ENCODE assay signal across 8 cellular contexts in the genomic region with DNA sequence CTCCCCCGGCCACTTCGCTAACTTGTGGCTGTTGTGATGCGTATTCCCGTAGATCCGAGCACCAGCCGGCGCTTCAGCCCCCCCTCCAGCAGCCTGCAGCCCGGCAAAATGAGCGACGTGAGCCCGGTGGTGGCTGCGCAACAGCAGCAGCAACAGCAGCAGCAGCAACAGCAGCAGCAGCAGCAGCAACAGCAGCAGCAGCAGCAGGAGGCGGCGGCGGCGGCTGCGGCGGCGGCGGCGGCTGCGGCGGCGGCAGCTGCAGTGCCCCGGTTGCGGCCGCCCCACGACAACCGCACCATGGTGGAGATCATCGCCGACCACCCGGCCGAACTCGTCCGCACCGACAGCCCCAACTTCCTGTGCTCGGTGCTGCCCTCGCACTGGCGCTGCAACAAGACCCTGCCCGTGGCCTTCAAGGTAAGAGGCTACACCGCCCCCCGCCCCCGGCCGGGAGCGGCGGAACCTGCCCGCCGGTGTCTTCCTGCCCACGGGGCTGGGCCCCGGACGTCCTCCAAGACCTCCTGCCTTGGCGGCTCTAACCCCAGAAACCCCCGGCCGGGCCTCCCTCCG. TPM values are rescaled to one million over a fixed set of nuclear protein-coding genes. Genes with fewer than 3 reads are reported as not detected.
DNase-seq lines count a peak whose midpoint lies in the region; ATAC-seq and TF ChIP-seq lines count a peak whose summit lies in the region.

No MANE protein-coding gene starts in this region.

- H3F3A ChIP-seq in PC-9 (ENCODE audit: insufficient read depth, low read depth): no peaks in the 10 kb centered on the region; the same call in 1 of the 2 replicates

- CTCF ChIA-PET in PC-9 (lab: Charles Lee): interaction anchor here (0.6 to 1.6 kb wide), 3 partner anchors 123 to 322 kb away, joined by 5 to 9 read pairs (median 8); no protein-coding TSS in a partner anchor
- CTCF ChIA-PET in activated naive CD4-positive, alpha-beta T cell treated with anti-CD3 and anti-CD28 coated beads for 36 hours (lab: Charles Lee): interaction anchor here (0.6 to 3.5 kb wide), 4 partner anchors 14 to 500 kb away, joined by 3 to 19 read pairs (median 4); no protein-coding TSS in a partner anchor

- H3K4me3 Mint-ChIP-seq in activated naive CD4-positive, alpha-beta T cell treated with anti-CD3 and anti-CD28 coated beads for 36 hours: peak overlapping the region; percentile 87

- peak in 1 of 2 experiments; percentile 40 for DNase-seq in PC-9
- no peak for DNase-seq in activated naive CD4-positive, alpha-beta T cell treated with anti-CD3 and anti-CD28 coated beads for 36 hours
- peak; percentile 26 to 35 for DNase-seq in heart right ventricle
- peak; percentile 37 to 64 for DNase-seq in psoas muscle
- DNase-seq in ecto neural progenitor cell (ENCODE audit: low spot score): no peak
- no peak for DNase-seq in cerebellum (ENCODE audit: low spot score)

- no peaks in the 10 kb centered on the region for H3K36me3 ChIP-seq in PC-9 (ENCODE audit: low read depth)
- no peaks in the 10 kb centered on the region for H3K36me3 ChIP-seq in heart right ventricle
- no peaks in the 10 kb centered on the region for H3K36me3 ChIP-seq in psoas muscle (ENCODE audit: insufficient read depth in 1 of 2, low read depth in 1 of 2)

- peak overlapping the region; percentile 97 for H2AFZ ChIP-seq in PC-9

- intact Hi-C loops in PC-9 (cut with micrococcal nuclease; ENCODE audit: unreplicated experiment): loop anchor here (1.0 to 5.0 kb wide), 8 partner anchors 45 to 990 kb away; a partner anchor contains a TSS
- intact Hi-C loops in activated naive CD4-positive, alpha-beta T cell treated with anti-CD3 and anti-CD28 coated beads for 36 hours (cut with micrococcal nuclease): loop anchor here (1.0 to 5.0 kb wide), 6 partner anchors 9 to 635 kb away; no protein-coding TSS in a partner anchor
- intact Hi-C loops in heart right ventricle (cut with DNase I): loop anchor here in 8 of 10 donors (2.0 to 10.0 kb wide), 6 partner anchors 122 to 770 kb away; no protein-coding TSS in a partner anchor
- intact Hi-C loops in psoas muscle (cut with DNase I): loop anchor here (5.0 to 10.0 kb wide), 4 partner anchors 40 to 768 kb away; no protein-coding TSS in a partner anchor

- no peaks in the 10 kb centered on the region for H3K9me3 ChIP-seq in PC-9 (ENCODE audit: insufficient read depth, low read depth)
- H3K9me3 ChIP-seq in heart right ventricle: no peaks in the 10 kb centered on the region
- no peaks in the 10 kb centered on the region for H3K9me3 ChIP-seq in psoas muscle

- H3K36me3 Mint-ChIP-seq in activated naive CD4-positive, alpha-beta T cell treated with anti-CD3 and anti-CD28 coated beads for 36 hours (ENCODE audit: low read depth): no peaks in the 10 kb centered on the region

- H3K27ac Mint-ChIP-seq in activated naive CD4-positive, alpha-beta T cell treated with anti-CD3 and anti-CD28 coated beads for 36 hours: peak overlapping the region; percentile 88

- POLR2A ChIA-PET in PC-9 (lab: Charles Lee; ENCODE audit: unreplicated experiment): interaction anchor here (1.0 kb wide), 1 partner anchor 45 kb away, joined by 3 read pairs; a partner anchor contains a TSS

- no peaks in the 10 kb centered on the region for H3K9me2 ChIP-seq in PC-9 (ENCODE audit: insufficient read depth)

- H3K27ac ChIP-seq in PC-9: peak overlapping the region; percentile 46; the same call in 1 of the 2 replicates
- H3K27ac ChIP-seq in heart right ventricle: peak overlapping the region in 6 of 10 donors; percentile 53 to 86 (median 65)
- H3K27ac ChIP-seq in psoas muscle: no peak overlapping the region

- 1% methylated on average over 47 to 54 of the region's 55 CpGs for WGBS in heart right ventricle, 2 donors
- 0 to 1% (median 0%) methylated on average over 25 to 55 of the region's 55 CpGs for WGBS in psoas muscle, 3 donors

- BruUV-seq in PC-9 (replicated peaks; lab: Mats Ljungman, UMichigan): no TSS peak

- TF ChIP-seq CTCF in PC-9 (conservative IDR thresholded peaks at IDR 0.05): no peak
- TF ChIP-seq CTCF in heart right ventricle (IDR thresholded peaks at IDR 0.05): no peak
- no peak for TF ChIP-seq CTCF in psoas muscle (IDR thresholded peaks at IDR 0.05)

- peaks cover 26% of the 10 kb centered on the region for H3K79me2 ChIP-seq in PC-9 (ENCODE audit: low read depth)

- ATAC-seq in GM18867 (IDR thresholded peaks at IDR 0.05; ENCODE audit: unreplicated experiment) (peak; percentile 22), heart right ventricle (peak in 5 of 8 donors; percentile 3 to 28 (median 12)), psoas muscle (peak in 3 of 4 donors; percentile 15 to 35 (median 29)), HG03159 (IDR thresholded peaks at IDR 0.05; ENCODE audit: unreplicated experiment) (no peak)

- H3K27me3 ChIP-seq in PC-9 (ENCODE audit: insufficient read depth, low read depth) (no peaks in the 10 kb centered on the region), heart right ventricle (peaks cover 0 to 81% (median 51%) of the 10 kb centered on the region in 7 donors), psoas muscle (ENCODE audit: insufficient read depth in 3 of 3, low read length in 2 of 3) (peaks cover 0 to 66% (median 17%) of the 10 kb centered on the region in 3 donors)

- peaks cover 13% of the 10 kb centered on the region for H3K27me3 Mint-ChIP-seq in activated naive CD4-positive, alpha-beta T cell treated with anti-CD3 and anti-CD28 coated beads for 36 hours (ENCODE audit: low read depth)

- peak overlapping the region; percentile 92 for H3K4me2 ChIP-seq in PC-9

- H4K20me1 ChIP-seq in PC-9 (ENCODE audit: insufficient read depth): no peaks in the 10 kb centered on the region

- peak overlapping the region; percentile 98 for H3K4me3 ChIP-seq in PC-9
- peak overlapping the region; percentile 52 to 75 (median 63) for H3K4me3 ChIP-seq in heart right ventricle
- peak overlapping the region; percentile 73 for H3K4me3 ChIP-seq in psoas muscle

- H3K4me1 ChIP-seq in PC-9 (replicated peaks; ENCODE audit: insufficient read depth): peaks cover 22% of the 10 kb centered on the region
- peaks cover 7 to 61% (median 34%) of the 10 kb centered on the region in 9 donors for H3K4me1 ChIP-seq in heart right ventricle
- H3K4me1 ChIP-seq in psoas muscle: peaks cover 25% of the 10 kb centered on the region

- peaks cover 29% of the 10 kb centered on the region for H3K4me1 Mint-ChIP-seq in activated naive CD4-positive, alpha-beta T cell treated with anti-CD3 and anti-CD28 coated beads for 36 hours (ENCODE audit: low read depth)

- H3K9me3 Mint-ChIP-seq in activated naive CD4-positive, alpha-beta T cell treated with anti-CD3 and anti-CD28 coated beads for 36 hours: no peaks in the 10 kb centered on the region

RNA-seq across cellular contexts. Expression of a gene that starts 44.9 kb away (rescaled TPM):
- total RNA-seq in PC-9 (2021): 9.0 and 9.2 TPM in 2 replicates
- 10 to 100 TPM; 15.7 to 17.9 TPM for total RNA-seq in activated naive CD4-positive, alpha-beta T cell treated with anti-CD3 and anti-CD28 coated beads for 36 hours
- total RNA-seq in heart right ventricle: 1 to 10 TPM; 2.1 to 6.2 (median 3.5) TPM
- 1 to 10 TPM; 2.8 to 6.1 TPM for polyA plus RNA-seq in heart right ventricle
- total RNA-seq in psoas muscle: 1 to 10 TPM; 1.9 to 3.3 (median 2.5) TPM
- polyA plus RNA-seq in psoas muscle: 1 to 10 TPM; 1.7 to 4.3 (median 3.1) TPM
- total RNA-seq in cerebellum: 29.9 TPM

Comparison
In these comparisons a context has a peak if more than half of its experiments do, and no peak if none do; other contexts are left out.
1. DNase-seq: peak in heart right ventricle (2 of 2) and psoas muscle (2 of 2); none in activated naive CD4-positive, alpha-beta T cell treated with anti-CD3 and anti-CD28 coated beads for 36 hours (single experiment), ecto neural progenitor cell (single experiment) and cerebellum (single experiment).
2. Peak in every context shown above with its lines, with median percentiles within 50 percentile points of each other: H3K4me3 ChIP-seq.